21 cellular contexts compared by ENCODE assay signal in genomic region chr22:20180640-20181039, GRCh38. TPM values are rescaled to one million over a fixed set of nuclear protein-coding genes. Genes with fewer than 3 reads are reported as not detected.
"Had no signal": no experiment of that assay in that cellular context is flagged by ENCODE, and none has a peak within 500 bp of the region (broad histone marks: within the 10 kb centered on the region; RNA-seq: fewer than 3 reads in every experiment).

No MANE protein-coding gene starts in this region.

- H3K9me3 ChIP-seq: colonic mucosa, upper lobe of left lung had no signal

- FAIRE-seq: keratinocyte had no signal

- H3K27ac Mint-ChIP-seq: activated naive CD8-positive, alpha-beta T cell; brain; mesothelial cell of epicardium; nephron; stimulated activated naive CD8-positive, alpha-beta T cell treated with anti-CD3 and anti-CD28 coated beads, Interleukin-15, amount 100 ng/mL, for 72 hours had no signal

- H3K27ac ChIP-seq: colonic mucosa, upper lobe of left lung had no signal

- ATAC-seq: stimulated activated naive CD8-positive, alpha-beta T cell treated with anti-CD3 and anti-CD28 coated beads, Interleukin-15, amount 100 ng/mL, for 72 hours had no signal

- H3K4me1 ChIP-seq: colonic mucosa, upper lobe of left lung had no signal

- DNase-seq: activated CD4-positive, alpha-beta T cell treated with anti-CD3 and anti-CD28 coated beads, Interleukin-2, amount 50 U/mL, for 1 hour; amygdala; central memory CD4-positive, alpha-beta T cell; colonic mucosa; erythroblast; foreskin melanocyte; posterior cingulate gyrus; stimulated activated CD4-positive, alpha-beta T cell treated with anti-CD3 and anti-CD28 coated beads, Interleukin-12 subunit alpha, Interleukin-12 subunit beta, amount 100 ng/mL, for 4 hours; stimulated activated CD4-positive, alpha-beta T cell treated with anti-CD3 and anti-CD28 coated beads, Interleukin-1b, Interleukin-23, amount 100 ng/mL, for 48 hours; stimulated activated naive CD8-positive, alpha-beta T cell treated with anti-CD3 and anti-CD28 coated beads, Interleukin-15, amount 100 ng/mL, for 72 hours; T-helper 1 cell; T-helper 9 cell had no signal

- H3K4me1 Mint-ChIP-seq: stimulated activated naive CD8-positive, alpha-beta T cell treated with anti-CD3 and anti-CD28 coated beads, Interleukin-15, amount 100 ng/mL, for 72 hours had no signal

- H3K27me3 ChIP-seq: colonic mucosa, upper lobe of left lung had no signal

- H3K36me3 Mint-ChIP-seq: activated naive CD8-positive, alpha-beta T cell; brain; mesothelial cell of epicardium had no signal

- H3K4me3 Mint-ChIP-seq: activated naive CD8-positive, alpha-beta T cell; brain; mesothelial cell of epicardium; nephron; stimulated activated naive CD8-positive, alpha-beta T cell treated with anti-CD3 and anti-CD28 coated beads, Interleukin-15, amount 100 ng/mL, for 72 hours had no signal

- H3K36me3 ChIP-seq: colonic mucosa, upper lobe of left lung had no signal

- H3K27me3 Mint-ChIP-seq: activated naive CD8-positive, alpha-beta T cell; brain; stimulated activated naive CD8-positive, alpha-beta T cell treated with anti-CD3 and anti-CD28 coated beads, Interleukin-15, amount 100 ng/mL, for 72 hours had no signal

- H3K9me3 Mint-ChIP-seq: mesothelial cell of epicardium; nephron; stimulated activated naive CD8-positive, alpha-beta T cell treated with anti-CD3 and anti-CD28 coated beads, Interleukin-15, amount 100 ng/mL, for 72 hours had no signal

- H3K4me3 ChIP-seq: colonic mucosa, lung, upper lobe of left lung had no signal

RNA-seq across cellular contexts. Expression of gene CCDC188, which starts 29.8 kb away (rescaled TPM):
- total RNA-seq: activated CD8-positive, alpha-beta memory T cell treated with anti-CD3 and anti-CD28 coated beads for 36 hours; left lobe of liver; mesothelial cell of epicardium had no signal
- polyA plus RNA-seq: keratinocyte had no signal
